ENCODE assay signal across 10 cellular contexts in the genomic region with DNA sequence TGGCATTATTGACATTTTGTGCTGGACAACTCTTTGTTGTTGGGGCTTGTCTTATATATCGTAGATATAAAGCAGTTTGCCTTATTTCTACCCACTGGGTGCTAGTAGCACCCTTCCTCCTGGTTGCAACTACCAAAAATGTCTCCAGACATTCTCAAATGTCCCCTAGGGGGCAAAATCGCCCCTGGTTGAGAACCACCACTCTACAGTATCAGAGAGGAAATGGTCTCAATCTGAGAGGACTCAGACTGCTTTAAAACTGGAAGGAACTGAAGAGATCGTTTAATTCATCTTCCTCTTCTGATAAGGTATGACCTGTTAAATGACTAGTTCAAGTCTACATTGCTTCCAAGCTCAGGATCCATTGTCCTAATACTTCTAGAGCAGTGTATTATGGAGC. TPM values are rescaled to one million over a fixed set of nuclear protein-coding genes. Genes with fewer than 3 reads are reported as not detected.
DNase-seq lines count a peak whose midpoint lies in the region; ATAC-seq and TF ChIP-seq lines count a peak whose summit lies in the region.
"Had no signal": no experiment of that assay in that cellular context is flagged by ENCODE, and none has a peak within 500 bp of the region (broad histone marks: within the 10 kb centered on the region; RNA-seq: fewer than 3 reads in every experiment).

No MANE protein-coding gene starts in this region.

- no peaks in the 10 kb centered on the region for H3K9me3 ChIP-seq in left ventricle myocardium inferior (replicated peaks)
- no peaks in the 10 kb centered on the region for H3K9me3 ChIP-seq in tibial artery
- H3K9me3 ChIP-seq: testis had no signal

- TF ChIP-seq CTCF in left ventricle myocardium inferior (IDR thresholded peaks at IDR 0.05; ENCODE audit: borderline replicate concordance) (peak; percentile 19), tibial artery (IDR thresholded peaks at IDR 0.05) (no peak)

- intact Hi-C loops in left ventricle myocardium inferior (cut with micrococcal nuclease) (no loop called here), left ventricle myocardium superior (cut with micrococcal nuclease) (no loop called here), tibial artery (cut with DNase I; ENCODE audit: low total_unique reads) (no loop called here)

- H3K4me3 ChIP-seq in left ventricle myocardium inferior: no peak overlapping the region
- no peak overlapping the region for H3K4me3 ChIP-seq in tibial artery
- H3K4me3 ChIP-seq: testis had no signal

- no peak for ATAC-seq in left ventricle myocardium superior
- peak; percentile 66 for ATAC-seq in HG02884 (IDR thresholded peaks at IDR 0.05; ENCODE audit: unreplicated experiment)
- ATAC-seq in stimulated activated naive CD8-positive, alpha-beta T cell treated with anti-CD3 and anti-CD28 coated beads, Interleukin-15, Interleukin-2, amounts not matched to agents 100 U/mL and 50 U/mL, for 24 hours: no peak

- H3K36me3 ChIP-seq in left ventricle myocardium inferior (no peaks in the 10 kb centered on the region), tibial artery (no peaks in the 10 kb centered on the region)

- H3K27me3 ChIP-seq in left ventricle myocardium inferior (ENCODE audit: low read depth) (no peaks in the 10 kb centered on the region), tibial artery (no peaks in the 10 kb centered on the region)
- H3K27me3 ChIP-seq: testis had no signal

- peaks cover 53% of the 10 kb centered on the region for H3K4me1 ChIP-seq in left ventricle myocardium inferior
- no peaks in the 10 kb centered on the region for H3K4me1 ChIP-seq in tibial artery
- H3K4me1 ChIP-seq: testis had no signal

- DNase-seq in left ventricle myocardium inferior: no peak
- no peak for DNase-seq in left ventricle myocardium superior
- DNase-seq in activated CD4-positive, alpha-beta T cell treated with anti-CD3 and anti-CD28 coated beads, Interleukin-2, amount 50 U/mL, for 1 hour: peak; percentile 2
- peak; percentile 10 for DNase-seq in stimulated activated naive CD8-positive, alpha-beta T cell treated with anti-CD3 and anti-CD28 coated beads, Interleukin-15, Interleukin-2, amounts not matched to agents 100 U/mL and 50 U/mL, for 24 hours
- no peak for DNase-seq in NCI-H1694 (lab: John Stamatoyannopoulos, UW)
- no peak for DNase-seq in tibial artery
- DNase-seq in D341Med (ENCODE audit: low spot score): no peak
- DNase-seq: midbrain, testis had no signal

- no peak overlapping the region for H3K27ac ChIP-seq in left ventricle myocardium inferior (replicated peaks)
- H3K27ac ChIP-seq in tibial artery: no peak overlapping the region
- H3K27ac ChIP-seq: testis had no signal

RNA-seq across cellular contexts. Expression of gene SH3BGRL2, which starts 14.9 kb away (rescaled TPM):
- total RNA-seq in left ventricle myocardium inferior (5.8 TPM), left ventricle myocardium superior (9.0 TPM)

Comparison
In these comparisons a context has a peak if more than half of its experiments do, and no peak if none do; other contexts are left out.
1. DNase-seq: peak in activated CD4-positive, alpha-beta T cell treated with anti-CD3 and anti-CD28 coated beads, Interleukin-2, amount 50 U/mL, for 1 hour (single experiment) and stimulated activated naive CD8-positive, alpha-beta T cell treated with anti-CD3 and anti-CD28 coated beads, Interleukin-15, Interleukin-2, amounts not matched to agents 100 U/mL and 50 U/mL, for 24 hours (single experiment); none in left ventricle myocardium inferior (single experiment), left ventricle myocardium superior (single experiment), NCI-H1694 (single experiment), tibial artery (0 of 2) and D341Med (single experiment).